Comparison of ENCODE assay signal across 26 cellular contexts in genomic region chr6:123338394-123338793, GRCh38.
DNase-seq lines count a peak whose midpoint lies in the region; TF ChIP-seq lines count a peak whose summit lies in the region.
"Had no signal": no experiment of that assay in that cellular context is flagged by ENCODE, and none has a peak within 500 bp of the region (broad histone marks: within the 10 kb centered on the region; RNA-seq: fewer than 3 reads in every experiment).

No MANE protein-coding gene starts in this region.

- no peak for TF ChIP-seq CTCF in glutamatergic neuron (IDR thresholded peaks at IDR 0.05; ENCODE audit: partially characterized antibody, unreplicated experiment)

- peaks cover 5% of the 10 kb centered on the region for H3K4me1 Mint-ChIP-seq in glutamatergic neuron (ENCODE audit: low read depth, unreplicated experiment)
- H3K4me1 Mint-ChIP-seq: activated CD4-positive, alpha-beta T cell treated with anti-CD3 and anti-CD28 coated beads, Interleukin-2, amount 10 ng/mL, durations not matched to agents 24 days and 14 days; GM23338; mesothelial cell of epicardium; naive B cell; stimulated activated naive CD8-positive, alpha-beta T cell treated with anti-CD3 and anti-CD28 coated beads, Interleukin-15, amount 100 ng/mL, for 72 hours had no signal

- H3K9me3 Mint-ChIP-seq in glutamatergic neuron (ENCODE audit: unreplicated experiment): no peaks in the 10 kb centered on the region
- H3K9me3 Mint-ChIP-seq: activated CD4-positive, alpha-beta T cell treated with anti-CD3 and anti-CD28 coated beads, Interleukin-2, amount 10 ng/mL, durations not matched to agents 24 days and 14 days; GM23338; mesothelial cell of epicardium; stimulated activated naive CD8-positive, alpha-beta T cell treated with anti-CD3 and anti-CD28 coated beads, Interleukin-15, amount 100 ng/mL, for 72 hours had no signal

- no peaks in the 10 kb centered on the region for H3K36me3 Mint-ChIP-seq in glutamatergic neuron (ENCODE audit: unreplicated experiment)
- H3K36me3 Mint-ChIP-seq: mesothelial cell of epicardium, naive B cell had no signal

- no peak overlapping the region for H3K4me3 Mint-ChIP-seq in glutamatergic neuron (ENCODE audit: unreplicated experiment)
- H3K4me3 Mint-ChIP-seq: activated CD4-positive, alpha-beta T cell treated with anti-CD3 and anti-CD28 coated beads, Interleukin-2, amount 10 ng/mL, durations not matched to agents 24 days and 14 days; CD4-positive, alpha-beta T cell; GM23338; HFFc6; mesothelial cell of epicardium; naive B cell; stimulated activated naive CD8-positive, alpha-beta T cell treated with anti-CD3 and anti-CD28 coated beads, Interleukin-15, amount 100 ng/mL, for 72 hours had no signal

- DNase-seq in NCI-H1092 treated with DMSO at 0.1 percent for 48 hours (lab: John Stamatoyannopoulos, UW) (peak; percentile 5), NCI-H1092 (lab: John Stamatoyannopoulos, UW) (no peak), NCI-H1105 treated with DMSO at 0.1 percent for 48 hours (lab: John Stamatoyannopoulos, UW) (peak; percentile 52), NCI-H510A treated with DMSO at 0.1 percent for 48 hours (lab: John Stamatoyannopoulos, UW) (peak; percentile 36), glutamatergic neuron (peak; percentile 15), NCI-H187 treated with DMSO at 0.1 percent for 48 hours (lab: John Stamatoyannopoulos, UW) (no peak), iPS-NIHi11 (ENCODE audit: low spot score) (no peak), cortex of kidney (lab: John Stamatoyannopoulos, UW) (no peak)
- DNase-seq: activated CD4-positive, alpha-beta T cell treated with anti-CD3 and anti-CD28 coated beads, Interleukin-2, amount 10 ng/mL, durations not matched to agents 24 days and 14 days; activated naive CD4-positive, alpha-beta T cell treated with Interleukin-2 at 50 U/mL for 16 hours; activated T-cell treated with anti-CD3 and anti-CD28 coated beads, Interleukin-2, amount 50 U/mL, for 48 hours; body of pancreas; CD4-positive, alpha-beta T cell; cerebellar nuclear complex; DMS 273 treated with DMSO at 0.1 percent for 48 hours; dorsolateral prefrontal cortex; HFFc6; naive B cell; NCI-H2081 treated with DMSO at 0.1 percent for 48 hours; nucleus accumbens; PC-9; SIG-M5; small intestine; stimulated activated naive CD8-positive, alpha-beta T cell treated with anti-CD3 and anti-CD28 coated beads, Interleukin-15, amount 100 ng/mL, for 72 hours had no signal

- H3K27me3 Mint-ChIP-seq in glutamatergic neuron (ENCODE audit: unreplicated experiment): no peaks in the 10 kb centered on the region
- H3K27me3 Mint-ChIP-seq: activated CD4-positive, alpha-beta T cell treated with anti-CD3 and anti-CD28 coated beads, Interleukin-2, amount 10 ng/mL, durations not matched to agents 24 days and 14 days; CD4-positive, alpha-beta T cell; naive B cell; stimulated activated naive CD8-positive, alpha-beta T cell treated with anti-CD3 and anti-CD28 coated beads, Interleukin-15, amount 100 ng/mL, for 72 hours had no signal

- H3K27ac Mint-ChIP-seq in glutamatergic neuron (ENCODE audit: unreplicated experiment): no peak overlapping the region
- H3K27ac Mint-ChIP-seq: activated CD4-positive, alpha-beta T cell treated with anti-CD3 and anti-CD28 coated beads, Interleukin-2, amount 10 ng/mL, durations not matched to agents 24 days and 14 days; CD4-positive, alpha-beta T cell; GM23338; HFFc6; mesothelial cell of epicardium; naive B cell; stimulated activated naive CD8-positive, alpha-beta T cell treated with anti-CD3 and anti-CD28 coated beads, Interleukin-15, amount 100 ng/mL, for 72 hours had no signal

Comparison
In these comparisons a context has a peak if more than half of its experiments do, and no peak if none do; other contexts are left out.
1. DNase-seq: peak in NCI-H1092 treated with DMSO at 0.1 percent for 48 hours (single experiment), NCI-H1105 treated with DMSO at 0.1 percent for 48 hours (single experiment), NCI-H510A treated with DMSO at 0.1 percent for 48 hours (single experiment) and glutamatergic neuron (single experiment); none in NCI-H1092 (single experiment), NCI-H187 treated with DMSO at 0.1 percent for 48 hours (single experiment), iPS-NIHi11 (single experiment) and cortex of kidney (single experiment).